Comparison of ENCODE assay signal across 8 cellular contexts in the genomic region with DNA sequence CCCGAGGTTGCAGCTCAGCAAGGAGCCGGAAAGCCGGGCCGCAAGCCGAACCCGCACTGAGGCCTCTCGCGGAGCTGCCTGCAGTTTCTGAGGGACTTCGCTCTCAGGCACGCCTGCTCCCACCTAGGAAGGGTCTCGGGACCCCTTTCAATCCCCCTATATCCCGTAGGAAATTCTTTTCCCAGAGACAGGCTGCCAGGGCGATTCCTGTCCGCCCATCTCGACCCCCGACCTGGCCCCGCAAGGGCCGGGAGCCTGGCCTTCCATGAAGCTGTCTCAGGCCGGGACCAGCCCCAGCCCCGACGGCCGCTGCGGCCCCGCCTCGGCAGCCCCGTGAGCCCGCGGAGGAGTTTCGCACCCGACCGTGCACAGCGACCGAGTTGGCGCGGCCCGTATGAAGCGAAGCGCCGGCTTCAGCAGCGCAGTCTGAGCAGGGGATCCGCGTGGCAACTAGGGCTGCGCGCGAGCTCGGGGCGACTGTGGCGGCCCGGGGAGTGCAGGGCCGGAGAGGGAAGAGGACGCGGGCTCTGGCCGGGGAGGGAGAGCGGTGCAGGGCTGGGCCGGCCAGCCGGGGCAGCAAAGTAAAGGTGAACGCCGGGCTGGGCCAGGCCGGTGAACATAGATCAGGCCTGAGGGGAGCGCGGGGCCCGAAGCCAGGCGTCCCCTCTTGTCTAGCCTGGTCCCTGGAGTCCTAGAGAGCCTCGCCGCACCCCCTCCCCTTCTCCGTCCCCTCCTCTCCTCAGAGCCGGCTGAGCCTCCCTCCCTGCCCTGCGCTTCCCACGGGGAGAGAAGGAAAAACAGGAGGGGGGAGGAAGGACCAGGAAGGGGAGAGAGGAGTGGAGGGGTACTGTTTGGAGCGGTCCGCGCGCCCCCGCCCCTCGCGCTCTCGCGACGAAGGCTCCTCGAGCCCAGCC. TPM values are rescaled to one million over a fixed set of nuclear protein-coding genes. Genes with fewer than 3 reads are reported as not detected.
A peak's percentile ranks its signal among the peaks of the same experiment; 100 is the strongest.
DNase-seq lines count a peak whose midpoint lies in the region; ATAC-seq lines count a peak whose summit lies in the region.

No MANE protein-coding gene starts in this region.

- intact Hi-C loops in left ventricle myocardium superior (cut with micrococcal nuclease): no loop called here

- no peaks in the 10 kb centered on the region for H3K36me3 ChIP-seq in SK-N-MC (ENCODE audit: insufficient read depth, low read length)

- H3K9me3 ChIP-seq in SK-N-MC (ENCODE audit: low read depth, low read length): no peaks in the 10 kb centered on the region

- H3K27ac ChIP-seq in SK-N-MC: no peak overlapping the region

- H3K9ac ChIP-seq in SK-N-MC (ENCODE audit: insufficient read length): no peak overlapping the region

- DNase-seq in SIG-M5 treated with dmso at 0.1 percent for 504 hours (lab: John Stamatoyannopoulos, UW; ENCODE audit: unreplicated experiment) (peak; percentile 29), SIG-M5 (lab: John Stamatoyannopoulos, UW) (no peak), SK-N-MC (ENCODE audit: low read depth, low spot score) (no peak), left ventricle myocardium superior (no peak), nucleus accumbens (lab: John Stamatoyannopoulos, UW) (no peak)
- DNase-seq in stimulated activated CD4-positive, alpha-beta T cell treated with anti-CD3 and anti-CD28 coated beads, Interleukin-4, amount 100 ng/mL, for 1 hour: peak; percentile 30
- DNase-seq in effector CD8-positive, alpha-beta T cell (lab: John Stamatoyannopoulos, UW): no peak

- peak overlapping the region; percentile 47 for H3K4me3 ChIP-seq in SK-N-MC

- peak; percentile 25 for ATAC-seq in left ventricle myocardium superior
- ATAC-seq in HG03521 (IDR thresholded peaks at IDR 0.05; ENCODE audit: unreplicated experiment): no peak

RNA-seq across cellular contexts. Expression of a gene that starts 0.9 kb away (rescaled TPM):
- total RNA-seq in left ventricle myocardium superior: not detected

RNA-seq across cellular contexts. Expression of a gene that starts 30.1 kb away (rescaled TPM):
- total RNA-seq in left ventricle myocardium superior: 12.5 TPM

Comparison
In these comparisons a context has a peak if more than half of its experiments do, and no peak if none do; other contexts are left out.
1. DNase-seq: peak in SIG-M5 treated with dmso at 0.1 percent for 504 hours (single experiment) and stimulated activated CD4-positive, alpha-beta T cell treated with anti-CD3 and anti-CD28 coated beads, Interleukin-4, amount 100 ng/mL, for 1 hour (single experiment); none in SIG-M5 (single experiment), SK-N-MC (single experiment), left ventricle myocardium superior (single experiment), nucleus accumbens (0 of 56) and effector CD8-positive, alpha-beta T cell (single experiment).